9 cellular contexts compared by ENCODE assay signal in genomic region chr9:136666364-136667216, GRCh38. TPM values are rescaled to one million over a fixed set of nuclear protein-coding genes. Genes with fewer than 3 reads are reported as not detected.
DNase-seq lines count a peak whose midpoint lies in the region; ATAC-seq and TF ChIP-seq lines count a peak whose summit lies in the region.
"Had no signal": no experiment of that assay in that cellular context is flagged by ENCODE, and none has a peak within 500 bp of the region (broad histone marks: within the 10 kb centered on the region; RNA-seq: fewer than 3 reads in every experiment).

No MANE protein-coding gene starts in this region.

- DNase-seq in BJ (ENCODE audit: low read depth) (no peak), M059J (ENCODE audit: low read depth) (peak; percentile 36), dermis blood vessel endothelial cell (peak; percentile 46), natural killer cell (no peak), KG1 (lab: John Stamatoyannopoulos, UW) (no peak), Ammon's horn (ENCODE audit: low spot score) (no peak)
- DNase-seq: activated CD4-positive, alpha-beta T cell treated with anti-CD3 and anti-CD28 coated beads for 1 hour had no signal

- intact Hi-C loops in natural killer cell (cut with micrococcal nuclease) = no loop called here

- no peak overlapping the region for H3K27ac Mint-ChIP-seq in natural killer cell

- peak in 1 of 3 donors; percentile 11 for ATAC-seq in natural killer cell
- no peak for ATAC-seq in GM18868 (IDR thresholded peaks at IDR 0.05; ENCODE audit: unreplicated experiment)
- ATAC-seq in HG02571 (IDR thresholded peaks at IDR 0.05; ENCODE audit: unreplicated experiment) = no peak

- POLR2A ChIA-PET in BJ (lab: Charles Lee) = no interaction called here

- no peaks in the 10 kb centered on the region for H3K36me3 ChIP-seq in BJ (ENCODE audit: control insufficient read depth, insufficient read depth, low read length)

- H3K27me3 ChIP-seq in BJ (ENCODE audit: control insufficient read depth, insufficient read depth, low read length) = no peaks in the 10 kb centered on the region

- TF ChIP-seq CTCF in BJ (IDR thresholded peaks at IDR 0.05; ENCODE audit: insufficient read depth, low read depth, low read length) (no peak), natural killer cell (IDR thresholded peaks at IDR 0.05) (no peak)

- H3K4me3 Mint-ChIP-seq in natural killer cell = peak overlapping the region; percentile 73

- peaks cover 0 to 13% of the 10 kb centered on the region in 2 donors for H3K4me1 Mint-ChIP-seq in natural killer cell

- H3K9me3 Mint-ChIP-seq in natural killer cell = no peaks in the 10 kb centered on the region

- H3K36me3 Mint-ChIP-seq in natural killer cell = no peaks in the 10 kb centered on the region

- peaks cover 0 to 10% of the 10 kb centered on the region in 2 donors for H3K27me3 Mint-ChIP-seq in natural killer cell (ENCODE audit: low read depth in 2 of 2)

- peak overlapping the region; percentile 44 for H3K4me3 ChIP-seq in BJ (ENCODE audit: low read depth, low read length)

- CTCF ChIA-PET in BJ (lab: Yijun Ruan, JAX) = interaction anchor here (0.6 to 1.2 kb wide), 4 partner anchors 17 to 182 kb away, joined by 3 read pairs; no protein-coding TSS in a partner anchor

RNA-seq across cellular contexts. Expression of gene EGFL7, which starts 3.9 kb away (rescaled TPM):
- polyA plus RNA-seq in BJ (2011; rRNA removed) = 13.8 and 26.9 TPM in 2 replicates
- polyA minus RNA-seq in BJ (2011; rRNA and poly(A)+ RNA removed) = 1.5 and 1.9 TPM in 2 replicates
- 18.0 and 20.9 TPM in 2 replicates for total RNA-seq in M059J (2014; rRNA removed; shearing (Covaris generic))
- 571 and 768 TPM in 2 replicates for total RNA-seq in dermis blood vessel endothelial cell
- under 1 TPM; 0.28 to 0.47 (median 0.29) TPM for total RNA-seq in natural killer cell

RNA-seq across cellular contexts. Expression of gene AGPAT2, which starts 20.7 kb away (rescaled TPM):
- polyA plus RNA-seq in BJ (2011; rRNA removed) = 48.3 and 68.3 TPM in 2 replicates
- polyA minus RNA-seq in BJ (2011; rRNA and poly(A)+ RNA removed) = 23.9 and 34.1 TPM in 2 replicates
- 47.9 and 55.7 TPM in 2 replicates for total RNA-seq in M059J (2014; rRNA removed; shearing (Covaris generic))
- total RNA-seq in dermis blood vessel endothelial cell (46.1 and 62.6 TPM in 2 replicates), natural killer cell (10 to 100 TPM; 10.3 to 19.4 (median 12.0) TPM)

RNA-seq across cellular contexts. Expression of gene DIPK1B, which starts 45.8 kb away (rescaled TPM):
- 0.17 and 0.42 TPM in 2 replicates for polyA plus RNA-seq in BJ (2011; rRNA removed)
- polyA minus RNA-seq in BJ (2011; rRNA and poly(A)+ RNA removed) = 0.10 and 0.14 TPM in 2 replicates
- total RNA-seq in M059J (2014; rRNA removed; shearing (Covaris generic)) = 1.5 and 1.6 TPM in 2 replicates
- total RNA-seq in dermis blood vessel endothelial cell = 172 and 238 TPM in 2 replicates
- under 1 TPM in 2 of 3 donors, not detected in 1; 0.31 to 0.39 TPM for total RNA-seq in natural killer cell

Comparison
In these comparisons a context has a peak if more than half of its experiments do, and no peak if none do; other contexts are left out.
1. DNase-seq: peak in M059J (single experiment) and dermis blood vessel endothelial cell (single experiment); none in BJ (single experiment), natural killer cell (single experiment), KG1 (single experiment) and Ammon's horn (single experiment).
2. RNA of gene EGFL7, which starts 3.9 kb away (total RNA-seq): 571 to 768 TPM in dermis blood vessel endothelial cell; 18.0 to 20.9 TPM in M059J and 0.28 to 0.47 TPM in natural killer cell; every median in the first group is over 10 times any median in the second.
3. RNA of gene DIPK1B, which starts 45.8 kb away (total RNA-seq): 172 to 238 TPM in dermis blood vessel endothelial cell; 1.5 to 1.6 TPM in M059J and 0.31 to 0.39 TPM in natural killer cell; every median in the first group is over 10 times any median in the second.